Comparison of ENCODE assay signal across 1 cellular context in genomic region chr22:26555478-26555877, GRCh38.
TF ChIP-seq lines count a peak whose summit lies in the region.

No MANE protein-coding gene starts in this region.

TF ChIP-seq in H1, 55 proteins besides CTCF, POLR2A, EP300 and RAD21:
- TF ChIP-seq BRCA1 (IDR thresholded peaks at IDR 0.05; ENCODE audit: low read depth, low read length) (no peak), RXRA (IDR thresholded peaks at IDR 0.05; ENCODE audit: insufficient read depth, low read depth, low read length) (no peak), PHF8 (conservative IDR thresholded peaks at IDR 0.05; ENCODE audit: low read depth, low read length) (no peak), SP1 (IDR thresholded peaks at IDR 0.05; ENCODE audit: low read depth, low read length) (no peak), POU5F1 (IDR thresholded peaks at IDR 0.05; ENCODE audit: low read depth, low read length) (no peak), NRF1 (IDR thresholded peaks at IDR 0.05; ENCODE audit: low read depth, low read length) (no peak), SRF (IDR thresholded peaks at IDR 0.05; ENCODE audit: low read depth, low read length) (no peak), TCF12 (IDR thresholded peaks at IDR 0.05; ENCODE audit: low read depth, low read length) (no peak), ASH2L (IDR thresholded peaks at IDR 0.05; ENCODE audit: low read length) (no peak), GABPA (IDR thresholded peaks at IDR 0.05; ENCODE audit: borderline replicate concordance, insufficient read depth, low read length) (no peak), SUZ12 (IDR thresholded peaks at IDR 0.05; ENCODE audit: low read length) (no peak), KDM4A (IDR thresholded peaks at IDR 0.05; ENCODE audit: low read depth, low read length, severe bottlenecking) (no peak), TBP (IDR thresholded peaks at IDR 0.05; ENCODE audit: low read depth, low read length) (no peak), TEAD4 (IDR thresholded peaks at IDR 0.05; ENCODE audit: low read depth, low read length) (no peak), MAFK (IDR thresholded peaks at IDR 0.05; ENCODE audit: low read depth, low read length) (no peak), SIN3A (conservative IDR thresholded peaks at IDR 0.05 in 1 of 2, IDR thresholded peaks at IDR 0.05 in 1 of 2; ENCODE audit: low read depth in 1 of 2, low read length in 2 of 2) (no peak), JUND (IDR thresholded peaks at IDR 0.05; ENCODE audit: low read length) (no peak), RNF2 (IDR thresholded peaks at IDR 0.05; ENCODE audit: borderline replicate concordance, low read depth, low read length, missing control alignments, poor library complexity, severe bottlenecking) (no peak), MAX (IDR thresholded peaks at IDR 0.05) (no peak), ZNF274 (IDR thresholded peaks at IDR 0.05; ENCODE audit: borderline replicate concordance, extremely low read depth, low read length) (no peak)
